ENCODE assay signal across 26 cellular contexts in genomic region chr6:136280032-136280609, GRCh38. TPM values are rescaled to one million over a fixed set of nuclear protein-coding genes. Genes with fewer than 3 reads are reported as not detected.
DNase-seq lines count a peak whose midpoint lies in the region; ATAC-seq and TF ChIP-seq lines count a peak whose summit lies in the region.
"Had no signal": no experiment of that assay in that cellular context is flagged by ENCODE, and none has a peak within 500 bp of the region (broad histone marks: within the 10 kb centered on the region; RNA-seq: fewer than 3 reads in every experiment).

No MANE protein-coding gene starts in this region.

- H3K4me2 ChIP-seq in osteoblast (ENCODE audit: insufficient read depth, low read length) = no peak overlapping the region
- H3K4me2 ChIP-seq: BLaER1 treated with 17β-estradiol and CSF1 and Interleukin-3, amounts not matched to agents 10 nM and 100 nM; KMS-11 had no signal

- H3K4me3 Mint-ChIP-seq in stimulated activated naive CD8-positive, alpha-beta T cell treated with anti-CD3 and anti-CD28 coated beads, Interleukin-15, Interleukin-2, amounts not matched to agents 100 ng/mL and 50 ng/mL, for 24 hours = peak overlapping the region; percentile 33
- H3K4me3 Mint-ChIP-seq in brain = peak overlapping the region in 3 of 5 experiments; percentile 14 to 49 (median 24)
- H3K4me3 Mint-ChIP-seq: activated CD8-positive, alpha-beta T cell treated with anti-CD3 and anti-CD28 coated beads for 36 hours had no signal

- TF ChIP-seq POLR2A in erythroblast (IDR thresholded peaks at IDR 0.05; ENCODE audit: low read length) = no peak

- intact Hi-C loops in left lung (cut with DNase I) = no loop called here

- H3K4me3 ChIP-seq in left lung = no peak overlapping the region
- no peak overlapping the region for H3K4me3 ChIP-seq in osteoblast (ENCODE audit: insufficient read depth, low read length)
- H3K4me3 ChIP-seq: adrenal gland; BLaER1 treated with 17β-estradiol and CSF1 and Interleukin-3, amounts not matched to agents 10 nM and 100 nM; coronary artery had no signal

- no peak for ATAC-seq in stimulated activated naive CD8-positive, alpha-beta T cell treated with anti-CD3 and anti-CD28 coated beads, Interleukin-15, Interleukin-2, amounts not matched to agents 100 U/mL and 50 U/mL, for 24 hours
- ATAC-seq in left lung (peak; percentile 25), GM19463 (IDR thresholded peaks at IDR 0.05; ENCODE audit: unreplicated experiment) (no peak)
- ATAC-seq: activated CD8-positive, alpha-beta T cell treated with anti-CD3 and anti-CD28 coated beads for 36 hours; esophagus mucosa had no signal

- DNase-seq in stimulated activated naive CD8-positive, alpha-beta T cell treated with anti-CD3 and anti-CD28 coated beads, Interleukin-15, Interleukin-2, amounts not matched to agents 100 U/mL and 50 U/mL, for 24 hours = no peak
- DNase-seq in left lung = no peak
- DNase-seq in osteoblast (ENCODE audit: insufficient read length, low spot score, missing footprints) = no peak
- no peak for DNase-seq in central memory CD4-positive, alpha-beta T cell
- DNase-seq in erythroblast (lab: John Stamatoyannopoulos, UW) = no peak
- DNase-seq: activated CD4-positive, alpha-beta T cell treated with anti-CD3 and anti-CD28 coated beads for 1 hour; activated CD8-positive, alpha-beta T cell treated with anti-CD3 and anti-CD28 coated beads for 36 hours; activated gamma-delta T cell; adrenal gland; effector memory CD4-positive, alpha-beta T cell; foreskin fibroblast; mesenchymal stem cell; naive B cell; NCI-H1417; NCI-H2081 treated with DMSO at 0.1 percent for 48 hours; NCI-H774; stimulated activated CD4-positive, alpha-beta T cell treated with anti-CD3 and anti-CD28 coated beads, Interleukin-4, amount 100 ng/mL, for 1 hour; substantia nigra had no signal

- TF ChIP-seq CTCF in brain (conservative IDR thresholded peaks at IDR 0.05) = no peak
- no peak for TF ChIP-seq CTCF in left lung (IDR thresholded peaks at IDR 0.05)
- TF ChIP-seq CTCF in osteoblast (IDR thresholded peaks at IDR 0.05; ENCODE audit: extremely low read depth, low read depth, low read length) = no peak

- no peak overlapping the region for H3K27ac Mint-ChIP-seq in stimulated activated naive CD8-positive, alpha-beta T cell treated with anti-CD3 and anti-CD28 coated beads, Interleukin-15, Interleukin-2, amounts not matched to agents 100 ng/mL and 50 ng/mL, for 24 hours
- H3K27ac Mint-ChIP-seq in brain = peak overlapping the region in 2 of 5 experiments; percentile 5 to 23
- H3K27ac Mint-ChIP-seq: activated CD8-positive, alpha-beta T cell treated with anti-CD3 and anti-CD28 coated beads for 36 hours; T-helper 1 cell treated with Interleukin-12 subunit alpha and Interleukin-12 subunit beta and Interleukin-4 antibody, amounts not matched to agents 30 μg/mL and 1 μg/mL, for 36 hours had no signal

- H3K27ac ChIP-seq in left lung (no peak overlapping the region), osteoblast (ENCODE audit: low read depth, low read length) (no peak overlapping the region)
- H3K27ac ChIP-seq: adrenal gland; BLaER1 treated with 17β-estradiol and CSF1 and Interleukin-3, amounts not matched to agents 10 nM and 100 nM; coronary artery; KMS-11 had no signal

- H3K79me2 ChIP-seq in osteoblast (ENCODE audit: insufficient read depth, low read length) = peaks cover 88% of the 10 kb centered on the region

- peaks cover 81% of the 10 kb centered on the region for H3K36me3 Mint-ChIP-seq in stimulated activated naive CD8-positive, alpha-beta T cell treated with anti-CD3 and anti-CD28 coated beads, Interleukin-15, Interleukin-2, amounts not matched to agents 100 ng/mL and 50 ng/mL, for 24 hours (ENCODE audit: low read depth)
- H3K36me3 Mint-ChIP-seq in brain = peaks cover 55% of the 10 kb centered on the region

- no peaks in the 10 kb centered on the region for H3K9me3 Mint-ChIP-seq in stimulated activated naive CD8-positive, alpha-beta T cell treated with anti-CD3 and anti-CD28 coated beads, Interleukin-15, Interleukin-2, amounts not matched to agents 100 ng/mL and 50 ng/mL, for 24 hours
- H3K9me3 Mint-ChIP-seq in brain = no peaks in the 10 kb centered on the region
- H3K9me3 Mint-ChIP-seq: activated CD8-positive, alpha-beta T cell treated with anti-CD3 and anti-CD28 coated beads for 36 hours; naive B cell; T-helper 1 cell treated with Interleukin-12 subunit alpha and Interleukin-12 subunit beta and Interleukin-4 antibody, amounts not matched to agents 30 μg/mL and 1 μg/mL, for 36 hours had no signal

- H3K9me3 ChIP-seq in left lung (no peaks in the 10 kb centered on the region), osteoblast (ENCODE audit: low read depth, low read length) (no peaks in the 10 kb centered on the region)
- H3K9me3 ChIP-seq: adrenal gland; BLaER1 treated with 17β-estradiol and CSF1 and Interleukin-3, amounts not matched to agents 10 nM and 100 nM had no signal

- no peaks in the 10 kb centered on the region for H3K27me3 Mint-ChIP-seq in stimulated activated naive CD8-positive, alpha-beta T cell treated with anti-CD3 and anti-CD28 coated beads, Interleukin-15, Interleukin-2, amounts not matched to agents 100 ng/mL and 50 ng/mL, for 24 hours
- H3K27me3 Mint-ChIP-seq in brain = no peaks in the 10 kb centered on the region
- H3K27me3 Mint-ChIP-seq: activated CD8-positive, alpha-beta T cell treated with anti-CD3 and anti-CD28 coated beads for 36 hours; naive B cell had no signal

- H3K27me3 ChIP-seq in left lung (no peaks in the 10 kb centered on the region), osteoblast (ENCODE audit: insufficient read depth, low read length) (no peaks in the 10 kb centered on the region)
- H3K27me3 ChIP-seq: adrenal gland; BLaER1 treated with 17β-estradiol and CSF1 and Interleukin-3, amounts not matched to agents 10 nM and 100 nM had no signal

- H2AFZ ChIP-seq in osteoblast (ENCODE audit: low read length) = no peak overlapping the region

- H4K20me1 ChIP-seq in osteoblast (ENCODE audit: insufficient read depth, low read length) = peaks cover 54% of the 10 kb centered on the region

- H3K4me1 Mint-ChIP-seq in stimulated activated naive CD8-positive, alpha-beta T cell treated with anti-CD3 and anti-CD28 coated beads, Interleukin-15, Interleukin-2, amounts not matched to agents 100 ng/mL and 50 ng/mL, for 24 hours (ENCODE audit: low read depth) = peaks cover 59% of the 10 kb centered on the region
- H3K4me1 Mint-ChIP-seq in brain = peaks cover 69% of the 10 kb centered on the region

- H3K36me3 ChIP-seq in left lung (peaks cover 0 to 58% of the 10 kb centered on the region in 2 donors), osteoblast (ENCODE audit: insufficient read depth, low read length) (peaks cover 36% of the 10 kb centered on the region)

- H3K4me1 ChIP-seq in left lung = peaks cover 31 to 52% of the 10 kb centered on the region in 2 donors
- H3K4me1 ChIP-seq in osteoblast (ENCODE audit: insufficient read depth, low read length) = peaks cover 31% of the 10 kb centered on the region

RNA-seq across cellular contexts. Expression of gene BCLAF1, which starts 9.5 kb away (rescaled TPM):
- 55.0 TPM for polyA plus RNA-seq in brain (ENCODE audit: insufficient read depth, low read depth, low replicate concordance)
- total RNA-seq in left lung (100 to 1,000 TPM; 112 to 127 TPM), osteoblast (124 and 128 TPM in 2 replicates)

RNA-seq across cellular contexts. Expression of gene MTFR2, which starts 30.0 kb away (rescaled TPM):
- polyA plus RNA-seq in brain (ENCODE audit: insufficient read depth, low read depth, low replicate concordance) = 5.8 TPM
- total RNA-seq in left lung (1 to 10 TPM; 1.6 to 2.0 TPM), osteoblast (0.72 and 1.5 TPM in 2 replicates)
